1 cellular context compared by ENCODE assay signal in genomic region chr19:15331419-15332310, GRCh38.
TF ChIP-seq lines count a peak whose summit lies in the region.

No MANE protein-coding gene starts in this region.

TF ChIP-seq in K562, 482 proteins besides CTCF, POLR2A, EP300 and RAD21 (continued from another document and continues in another):
- no peak for TF ChIP-seq E2F6 (IDR thresholded peaks at IDR 0.05; ENCODE audit: borderline replicate concordance in 1 of 2, extremely low read depth in 1 of 2, insufficient read depth in 1 of 2, insufficient read length in 1 of 2, low read depth in 1 of 2, low read length in 1 of 2, poor library complexity in 1 of 2, severe bottlenecking in 1 of 2)
- no peak for TF ChIP-seq KDM2B (CRISPR knock-in tag; IDR thresholded peaks at IDR 0.05)
- no peak for TF ChIP-seq TAF9B (IDR thresholded peaks at IDR 0.05; ENCODE audit: partially characterized antibody)
- no peak for TF ChIP-seq HNRNPUL1 (IDR thresholded peaks at IDR 0.05; ENCODE audit: low read length)
- peak; percentile 76 for TF ChIP-seq ZFX (CRISPR knock-in tag; IDR thresholded peaks at IDR 0.05)
- TF ChIP-seq ZNF24 (IDR thresholded peaks at IDR 0.05): no peak
- no peak for TF ChIP-seq BRD4 (IDR thresholded peaks at IDR 0.05)
- TF ChIP-seq TAF15 (IDR thresholded peaks at IDR 0.05; ENCODE audit: low read depth, low read length): no peak
- TF ChIP-seq YY1 (IDR thresholded peaks at IDR 0.05; ENCODE audit: borderline replicate concordance in 1 of 3, control insufficient read depth in 1 of 3, extremely low read depth in 1 of 3, insufficient read depth in 3 of 3, insufficient read length in 1 of 3, insufficient replicate concordance in 2 of 3, low read depth in 1 of 3, low read length in 2 of 3): peak; percentile 35 to 82 (median 81)
- TF ChIP-seq CREB3 (tag; conservative IDR thresholded peaks at IDR 0.05; ENCODE audit: low read depth): no peak
- no peak for TF ChIP-seq PKNOX1 (IDR thresholded peaks at IDR 0.05)
- peak; percentile 12; the same call in 1 of the 2 replicates for TF ChIP-seq THAP12 (CRISPR knock-in tag; IDR thresholded peaks at IDR 0.05)
- TF ChIP-seq PCBP2 (IDR thresholded peaks at IDR 0.05; ENCODE audit: low read depth, low read length, poor library complexity, severe bottlenecking): no peak
- TF ChIP-seq TSC22D4 (tag; IDR thresholded peaks at IDR 0.05): no peak
- no peak; a peak in 1 of 4 replicates for TF ChIP-seq MLLT1 (IDR thresholded peaks at IDR 0.05)
- TF ChIP-seq L3MBTL2 (IDR thresholded peaks at IDR 0.05): no peak
- no peak for TF ChIP-seq MITF (IDR thresholded peaks at IDR 0.05)
- no peak for TF ChIP-seq MCM3 (IDR thresholded peaks at IDR 0.05)
- TF ChIP-seq ZBTB17 (CRISPR knock-in tag; IDR thresholded peaks at IDR 0.05): no peak
- TF ChIP-seq CREM (IDR thresholded peaks at IDR 0.05; ENCODE audit: low read depth): peak; percentile 66
- TF ChIP-seq TEAD4 (IDR thresholded peaks at IDR 0.05; ENCODE audit: low read length): no peak
- no peak for TF ChIP-seq TEAD4 (CRISPR knock-in tag; IDR thresholded peaks at IDR 0.05; ENCODE audit: borderline replicate concordance)
- no peak for TF ChIP-seq MTF1 (CRISPR knock-in tag; IDR thresholded peaks at IDR 0.05; ENCODE audit: borderline replicate concordance)
- TF ChIP-seq ID3 (CRISPR knock-in tag; IDR thresholded peaks at IDR 0.05): no peak
- no peak for TF ChIP-seq ID3 (tag; IDR thresholded peaks at IDR 0.05)
- no peak for TF ChIP-seq PTRF (tag; IDR thresholded peaks at IDR 0.05)
- no peak for TF ChIP-seq DMBX1 (CRISPR knock-in tag; IDR thresholded peaks at IDR 0.05; ENCODE audit: borderline replicate concordance)
- no peak for TF ChIP-seq PATZ1 (CRISPR knock-in tag; IDR thresholded peaks at IDR 0.05; ENCODE audit: borderline replicate concordance)
- no peak for TF ChIP-seq BCLAF1 (IDR thresholded peaks at IDR 0.05; ENCODE audit: borderline replicate concordance in 1 of 2, control insufficient read depth in 1 of 2, low read depth in 2 of 2, low read length in 1 of 2)
- TF ChIP-seq KDM4B (IDR thresholded peaks at IDR 0.05; ENCODE audit: borderline replicate concordance in 2 of 2, low read depth in 1 of 2): no peak
- TF ChIP-seq ZNF75A (CRISPR knock-in tag; IDR thresholded peaks at IDR 0.05): no peak
- no peak for TF ChIP-seq ZNF507 (tag; conservative IDR thresholded peaks at IDR 0.05)
- no peak for TF ChIP-seq OTX1 (CRISPR knock-in tag; IDR thresholded peaks at IDR 0.05)
- TF ChIP-seq PML (IDR thresholded peaks at IDR 0.05; ENCODE audit: low read length): no peak
- TF ChIP-seq BACH1 (tag; IDR thresholded peaks at IDR 0.05): no peak
- TF ChIP-seq FOSL1 (tag; conservative IDR thresholded peaks at IDR 0.05): no peak; the same call in 1 of the 2 replicates
- no peak for TF ChIP-seq SMC3 (conservative IDR thresholded peaks at IDR 0.05; ENCODE audit: insufficient read depth, low read depth, low read length)
- no peak for TF ChIP-seq HNRNPK (IDR thresholded peaks at IDR 0.05; ENCODE audit: low read depth, low read length, poor library complexity, severe bottlenecking)
- no peak for TF ChIP-seq ZNF512 (tag; IDR thresholded peaks at IDR 0.05)
- no peak for TF ChIP-seq MEF2A (IDR thresholded peaks at IDR 0.05; ENCODE audit: control insufficient read depth, low read depth, low read length)
- TF ChIP-seq PHF21A (IDR thresholded peaks at IDR 0.05; ENCODE audit: borderline replicate concordance, low read depth): no peak
- no peak for TF ChIP-seq ZNF212 (CRISPR knock-in tag; IDR thresholded peaks at IDR 0.05)
- no peak for TF ChIP-seq ZKSCAN3 (CRISPR knock-in tag; IDR thresholded peaks at IDR 0.05)
- no peak for TF ChIP-seq PREB (CRISPR knock-in tag; IDR thresholded peaks at IDR 0.05)
